In genomic region chr16:72224260-72224768, GRCh38 we compare ENCODE assay signal across 1 cellular context.
A peak's percentile ranks its signal among the peaks of the same experiment; 100 is the strongest.
TF ChIP-seq lines count a peak whose summit lies in the region.

No MANE protein-coding gene starts in this region.

TF ChIP-seq in GM12878, 131 proteins besides CTCF, POLR2A, EP300 and RAD21:
- no peak for TF ChIP-seq ATF7 (IDR thresholded peaks at IDR 0.05; ENCODE audit: low read depth)
- no peak for TF ChIP-seq PRDM15 (CRISPR knock-in tag; IDR thresholded peaks at IDR 0.05)
- TF ChIP-seq MEF2B (IDR thresholded peaks at IDR 0.05; ENCODE audit: partially characterized antibody, poor library complexity, severe bottlenecking), result no peak
- peak; percentile 33; the same call in 1 of the 2 replicates for TF ChIP-seq RAD51 (IDR thresholded peaks at IDR 0.05)
TF ChIP-seq in GM12878: peak in this region for 1.
